12 cellular contexts compared by ENCODE assay signal in the genomic region with DNA sequence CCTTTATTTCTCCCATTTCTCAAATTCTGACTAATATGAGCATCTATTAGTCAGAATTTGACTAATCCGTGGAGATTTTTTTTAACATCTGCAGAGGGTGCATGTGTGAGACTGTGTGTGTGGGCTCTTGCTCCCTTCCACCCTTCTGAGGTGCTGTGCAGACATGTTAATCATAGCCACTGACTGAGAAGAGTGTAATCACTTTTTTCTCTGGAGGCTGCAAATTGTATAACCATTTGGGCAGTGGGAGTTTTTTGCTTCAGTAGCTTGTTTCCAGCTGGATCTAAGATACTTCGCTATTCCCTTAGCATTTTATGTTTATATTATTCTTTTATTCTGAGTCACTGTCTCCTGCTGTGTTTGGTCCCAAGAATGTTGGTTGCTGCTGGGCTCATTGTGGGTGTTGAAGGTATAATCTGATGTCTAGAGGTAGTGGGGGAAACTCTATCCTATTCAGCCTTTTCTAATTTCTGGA.
DNase-seq lines count a peak whose midpoint lies in the region; ATAC-seq and TF ChIP-seq lines count a peak whose summit lies in the region.
"Had no signal": no experiment of that assay in that cellular context is flagged by ENCODE, and none has a peak within 500 bp of the region (broad histone marks: within the 10 kb centered on the region; RNA-seq: fewer than 3 reads in every experiment).

No MANE protein-coding gene starts in this region.

- H3K4me3 ChIP-seq in GM23248 (peak overlapping the region; percentile 29), RWPE2 (ENCODE audit: severe bottlenecking) (no peak overlapping the region)

- no peak overlapping the region for H3K9ac ChIP-seq in GM23248

- H3K27me3 ChIP-seq in GM23248 (replicated peaks; ENCODE audit: insufficient read depth) (no peaks in the 10 kb centered on the region), RWPE2 (ENCODE audit: insufficient read depth, poor library complexity, severe bottlenecking) (no peaks in the 10 kb centered on the region)

- 0 out of 2 replicates have a peak, but pooled peaks cover 5% of the 10 kb centered on the region for H3K79me2 ChIP-seq in GM23248 (ENCODE audit: insufficient read depth)

- H3K36me3 Mint-ChIP-seq in endothelial cell (ENCODE audit: low read depth, unreplicated experiment) = no peaks in the 10 kb centered on the region
- H3K36me3 Mint-ChIP-seq: CD4-positive, CD25-positive, alpha-beta regulatory T cell had no signal

- peaks cover 19% of the 10 kb centered on the region for H3K4me1 Mint-ChIP-seq in endothelial cell (ENCODE audit: unreplicated experiment)

- peak; percentile 96 for ATAC-seq in RWPE2 (ENCODE audit: low read depth)

- no peak overlapping the region for H3K4me3 Mint-ChIP-seq in endothelial cell (ENCODE audit: unreplicated experiment)
- H3K4me3 Mint-ChIP-seq: CD4-positive, CD25-positive, alpha-beta regulatory T cell; stimulated activated naive CD8-positive, alpha-beta T cell treated with anti-CD3 and anti-CD28 coated beads, Interleukin-15, Interleukin-2, amounts not matched to agents 100 ng/mL and 50 ng/mL, for 24 hours had no signal

- DNase-seq in ACHN (peak; percentile 35), GM23248 (peak; percentile 93), RWPE2 (ENCODE audit: low spot score) (no peak), fibroblast of the conjunctiva (ENCODE audit: low read depth) (peak; percentile 35), endothelial cell (ENCODE audit: low spot score) (no peak), CD1c-positive myeloid dendritic cell (ENCODE audit: extremely low spot score) (no peak), erythroblast (lab: John Stamatoyannopoulos, UW) (no peak)
- DNase-seq in activated CD8-positive, alpha-beta memory T cell treated with anti-CD3 and anti-CD28 coated beads for 24 hours = no peak
- DNase-seq: activated CD4-positive, alpha-beta T cell treated with anti-CD3 and anti-CD28 coated beads, Interleukin-2, amount 50 U/mL, for 48 hours; CD4-positive, CD25-positive, alpha-beta regulatory T cell; NCI-H2081 treated with DMSO at 0.1 percent for 48 hours had no signal

- H3K9me3 Mint-ChIP-seq in endothelial cell (ENCODE audit: unreplicated experiment) = no peaks in the 10 kb centered on the region
- H3K9me3 Mint-ChIP-seq: CD4-positive, CD25-positive, alpha-beta regulatory T cell; stimulated activated naive CD8-positive, alpha-beta T cell treated with anti-CD3 and anti-CD28 coated beads, Interleukin-15, Interleukin-2, amounts not matched to agents 100 ng/mL and 50 ng/mL, for 24 hours had no signal

- H3K9me2 ChIP-seq in GM23248 (ENCODE audit: insufficient read depth) = no peaks in the 10 kb centered on the region

- no peak overlapping the region for H3K27ac Mint-ChIP-seq in endothelial cell (ENCODE audit: unreplicated experiment)
- H3K27ac Mint-ChIP-seq: CD4-positive, CD25-positive, alpha-beta regulatory T cell; stimulated activated naive CD8-positive, alpha-beta T cell treated with anti-CD3 and anti-CD28 coated beads, Interleukin-15, Interleukin-2, amounts not matched to agents 100 ng/mL and 50 ng/mL, for 24 hours had no signal

- H3K27me3 Mint-ChIP-seq in endothelial cell (ENCODE audit: unreplicated experiment) = no peaks in the 10 kb centered on the region
- H3K27me3 Mint-ChIP-seq: CD4-positive, CD25-positive, alpha-beta regulatory T cell had no signal

- in situ Hi-C loops in ACHN (cut with HindIII; ENCODE audit: low pct_ligation_motif_present, low pct_unique_long_range_greater_than_20kb, low sequenced_read_pairs) (no loop called here), GM23248 (cut with MboI) (no loop called here)

- no peak for TF ChIP-seq POLR2A in erythroblast (IDR thresholded peaks at IDR 0.05; ENCODE audit: low read length)

- no peaks in the 10 kb centered on the region for H3K36me3 ChIP-seq in GM23248 (ENCODE audit: low read depth)
- H3K36me3 ChIP-seq in RWPE2 (ENCODE audit: low read depth) = peaks cover 33% of the 10 kb centered on the region

- H3K4me2 ChIP-seq in GM23248 (ENCODE audit: unreplicated experiment) = peak overlapping the region; percentile 60

- peaks cover 26% of the 10 kb centered on the region for H3F3A ChIP-seq in GM23248 (ENCODE audit: insufficient read depth)

- no peak overlapping the region for H2AFZ ChIP-seq in GM23248

- peak overlapping the region; percentile 71 for H3K27ac ChIP-seq in GM23248
- peak overlapping the region; percentile 67 for H3K27ac ChIP-seq in RWPE2 (ENCODE audit: poor library complexity, severe bottlenecking)

- peaks cover 47% of the 10 kb centered on the region for H3K4me1 ChIP-seq in GM23248 (ENCODE audit: insufficient read depth)
- peaks cover 27% of the 10 kb centered on the region for H3K4me1 ChIP-seq in RWPE2 (ENCODE audit: insufficient read depth, poor library complexity, severe bottlenecking)

- H3K9me3 ChIP-seq in GM23248 (ENCODE audit: low read depth) (no peaks in the 10 kb centered on the region), RWPE2 (ENCODE audit: severe bottlenecking) (no peaks in the 10 kb centered on the region)

- TF ChIP-seq CTCF in RWPE2 (IDR thresholded peaks at IDR 0.05; ENCODE audit: poor library complexity, severe bottlenecking) = no peak
- TF ChIP-seq CTCF in endothelial cell (IDR thresholded peaks at IDR 0.05; ENCODE audit: unreplicated experiment) = no peak

- WGBS in GM23248 (ENCODE audit: low coverage in 1 of 2, low lambda C conversion rate in 2 of 2, missing lambda C conversion rate in 2 of 2), 2 experiments = 0 to 2% methylated on average over 2 of the region's 2 CpGs

- H4K20me1 ChIP-seq in GM23248 (ENCODE audit: insufficient read depth) = no peaks in the 10 kb centered on the region

Comparison
In these comparisons a context has a peak if more than half of its experiments do, and no peak if none do; other contexts are left out.
1. DNase-seq: peak in ACHN (single experiment), GM23248 (single experiment) and fibroblast of the conjunctiva (single experiment); none in RWPE2 (single experiment), endothelial cell (single experiment), CD1c-positive myeloid dendritic cell (single experiment), activated CD8-positive, alpha-beta memory T cell treated with anti-CD3 and anti-CD28 coated beads for 24 hours (single experiment) and erythroblast (0 of 2).